ENCODE assay signal across 8 cellular contexts in the genomic region with DNA sequence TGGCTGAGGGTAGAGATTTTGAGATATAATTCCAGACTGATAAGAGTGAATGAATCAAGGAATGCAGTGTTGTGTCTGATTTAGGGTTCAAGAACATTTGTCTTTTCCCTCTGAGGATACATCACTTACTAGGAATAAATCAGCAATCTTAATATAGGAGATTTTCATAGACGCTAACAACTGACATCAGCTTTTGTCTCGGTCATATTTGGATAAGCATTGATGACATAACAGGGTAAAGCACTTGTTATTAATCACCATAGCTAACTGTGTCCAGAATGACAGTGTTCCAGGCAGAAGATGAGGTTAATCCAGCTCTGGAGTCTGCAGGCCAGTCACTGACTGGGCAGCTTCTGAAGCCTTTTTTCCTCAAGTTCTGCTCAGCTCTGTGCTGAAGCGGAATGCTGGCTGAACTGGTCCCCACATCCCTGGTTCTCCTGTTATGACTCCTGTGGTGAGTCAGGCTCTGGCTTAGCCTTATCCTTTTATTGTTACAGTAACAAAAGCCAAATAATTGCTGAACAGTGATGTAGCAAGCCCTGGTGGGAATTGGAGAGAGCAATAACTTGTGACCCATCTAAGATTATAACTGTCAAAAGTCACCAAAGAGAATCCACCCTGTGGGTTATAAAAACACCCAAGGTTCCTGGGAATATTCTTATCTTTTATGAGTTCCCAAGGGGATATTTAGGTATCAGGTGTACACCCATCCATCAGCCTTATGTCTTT. TPM values are rescaled to one million over a fixed set of nuclear protein-coding genes. Genes with fewer than 3 reads are reported as not detected.
DNase-seq lines count a peak whose midpoint lies in the region; ATAC-seq, FAIRE-seq and TF ChIP-seq lines count a peak whose summit lies in the region.

No MANE protein-coding gene starts in this region.

- H3K27me3 ChIP-seq in GM12878 (replicated peaks in 1 of 2; ENCODE audit: control insufficient read depth in 2 of 2, insufficient read depth in 2 of 2, low read length in 1 of 2) (no peaks in the 10 kb centered on the region; a peak in 1 of 4 replicates), layer of hippocampus (ENCODE audit: control insufficient read depth, insufficient read depth, low read length) (no peaks in the 10 kb centered on the region)

- H3K9me3 ChIP-seq in GM12878 (replicated peaks; ENCODE audit: control insufficient read depth, insufficient read depth, low read length): no peaks in the 10 kb centered on the region; the same call in 2 of the 3 replicates

- ATAC-seq in GM12878 (peak; percentile 50), HG03520 (IDR thresholded peaks at IDR 0.05; ENCODE audit: unreplicated experiment) (no peak)

- no peak for TF ChIP-seq POLR2A in GM12878 (IDR thresholded peaks at IDR 0.05; ENCODE audit: low read depth, low read length)

- peak overlapping the region; percentile 67 for H3K9ac ChIP-seq in GM12878 (ENCODE audit: control insufficient read depth, insufficient read depth, low read length)

- peak in 1 of 2 experiments; percentile 2; a peak in 1 of 4 replicates for TF ChIP-seq EP300 in GM12878 (IDR thresholded peaks at IDR 0.05; ENCODE audit: borderline replicate concordance in 1 of 2, control insufficient read depth in 1 of 2, low read depth in 2 of 2, low read length in 2 of 2)

- 33% methylated on average over 3 of the region's 3 CpGs for WGBS in GM12878 (ENCODE audit: insufficient coverage, insufficient replicate concordance, low lambda C conversion rate, missing lambda C conversion rate)

- H3K9me3 Mint-ChIP-seq in Calu3 (ENCODE audit: low read depth, unreplicated experiment): no peaks in the 10 kb centered on the region

- in situ Hi-C loops in GM12878 (cut with MboI): no loop called here

- no peak for TF ChIP-seq RAD21 in GM12878 (IDR thresholded peaks at IDR 0.05; ENCODE audit: insufficient read depth, low read depth, low read length)

- H3K27ac Mint-ChIP-seq in Calu3 (ENCODE audit: unreplicated experiment): peak overlapping the region; percentile 97

- H3K4me3 ChIP-seq in GM12878: no peak overlapping the region; the same call in 1 of the 2 replicates

- no peak overlapping the region for H2AFZ ChIP-seq in GM12878 (ENCODE audit: control insufficient read depth, low read depth, low read length)

- peaks cover 40% of the 10 kb centered on the region for H3K36me3 Mint-ChIP-seq in Calu3 (ENCODE audit: insufficient read depth, unreplicated experiment)

- DNase-seq in Calu3 (peak; percentile 53), HS-5 (ENCODE audit: low read depth) (peak; percentile 81), GM12878 (ENCODE audit: low read depth, low spot score) (no peak), stromal cell of bone marrow (ENCODE audit: low read depth) (peak; percentile 99), D721Med (ENCODE audit: insufficient read length, low spot score) (no peak), inferior parietal cortex (ENCODE audit: extremely low spot score) (no peak)

- POLR2A ChIA-PET in GM12878 (lab: Charles Lee): interaction anchor here (0.5 to 4.8 kb wide), 10 partner anchors 11 to 977 kb away, joined by 3 to 52 read pairs (median 6); no protein-coding TSS in a partner anchor

- SMC1A ChIA-PET in GM12878 (lab: Charles Lee; ENCODE audit: uncharacterized antibody, unreplicated experiment): interaction anchor here (0.7 to 16.0 kb wide), 23 partner anchors 10 to 349 kb away, joined by 3 to 291 read pairs (median 4); partner anchors contain the start of gene PPID

- CTCF ChIA-PET in Calu3 (lab: Charles Lee) (interaction anchor here (1.8 to 2.3 kb wide), 3 partner anchors 16 to 32 kb away, joined by 5 to 10 read pairs (median 7); no protein-coding TSS in a partner anchor), GM12878 (lab: Yijun Ruan, JAX) (interaction anchor here (0.8 to 3.1 kb wide), 20 partner anchors 9 to 368 kb away, joined by 3 to 22 read pairs (median 6); no protein-coding TSS in a partner anchor)

- intact Hi-C loops in Calu3 (cut with micrococcal nuclease; ENCODE audit: unreplicated experiment) (loop anchor here (1.0 to 5.0 kb wide), 3 partner anchors 15 to 37 kb away; no protein-coding TSS in a partner anchor), GM12878 (cut with micrococcal nuclease; ENCODE audit: unreplicated experiment) (no loop called here)

- no peaks in the 10 kb centered on the region for H3K36me3 ChIP-seq in GM12878 (ENCODE audit: control insufficient read depth in 2 of 2, insufficient read depth in 2 of 2, low read length in 1 of 2)

- peaks cover 30% of the 10 kb centered on the region for H3K4me1 ChIP-seq in GM12878 (ENCODE audit: control insufficient read depth, insufficient read depth, low read length)

- BruUV-seq in Calu3 (replicated peaks; lab: Mats Ljungman, UMichigan) (TSS peak; percentile 35), GM12878 (replicated peaks; lab: Mats Ljungman, UMichigan) (TSS peak; percentile 79)

- no peak for FAIRE-seq in GM12878 (lab: Jason Lieb, UNC)
- FAIRE-seq in D721Med (lab: Jason Lieb, UNC): no peak

- peak overlapping the region; percentile 43 for H3K27ac ChIP-seq in GM12878 (ENCODE audit: control insufficient read depth, insufficient read depth)
- peak overlapping the region; percentile 8 for H3K27ac ChIP-seq in layer of hippocampus (ENCODE audit: low read depth, low read length)

- H3K4me3 Mint-ChIP-seq in Calu3 (ENCODE audit: low read depth, unreplicated experiment): peak overlapping the region; percentile 58

- peak overlapping the region; percentile 89 for H3K4me2 ChIP-seq in GM12878 (ENCODE audit: control insufficient read depth, insufficient read depth)

- no peaks in the 10 kb centered on the region for H4K20me1 ChIP-seq in GM12878 (ENCODE audit: control insufficient read depth, insufficient read depth)

- H3K27me3 Mint-ChIP-seq in Calu3 (ENCODE audit: unreplicated experiment): no peaks in the 10 kb centered on the region

- no peak for TF ChIP-seq CTCF in Calu3 (IDR thresholded peaks at IDR 0.05; ENCODE audit: unreplicated experiment)
- no peak for TF ChIP-seq CTCF in GM12878 (IDR thresholded peaks at IDR 0.05 in 2 of 3, conservative IDR thresholded peaks at IDR 0.05 in 1 of 3; ENCODE audit: control insufficient read depth in 2 of 3, extremely low read depth in 1 of 3, insufficient read depth in 1 of 3, low read depth in 3 of 3, low read length in 3 of 3)
- no peak for TF ChIP-seq CTCF in D721Med (IDR thresholded peaks at IDR 0.05; ENCODE audit: insufficient read depth, missing control alignments)

- peaks cover 7% of the 10 kb centered on the region for H3K79me2 ChIP-seq in GM12878 (ENCODE audit: control insufficient read depth, insufficient read depth, low read length)

- H3K4me1 Mint-ChIP-seq in Calu3 (ENCODE audit: low read depth, unreplicated experiment): peaks cover 74% of the 10 kb centered on the region

- RAD21 ChIA-PET in GM12878 (lab: Charles Lee; ENCODE audit: unreplicated experiment): interaction anchor here (0.8 to 4.2 kb wide), 20 partner anchors 8 to 396 kb away, joined by 3 to 42 read pairs (median 10); partner anchors contain the start of gene FNIP2

TF ChIP-seq in GM12878, 131 proteins besides CTCF, POLR2A, EP300 and RAD21 (continues in another document):
- TF ChIP-seq, protein P1, sequence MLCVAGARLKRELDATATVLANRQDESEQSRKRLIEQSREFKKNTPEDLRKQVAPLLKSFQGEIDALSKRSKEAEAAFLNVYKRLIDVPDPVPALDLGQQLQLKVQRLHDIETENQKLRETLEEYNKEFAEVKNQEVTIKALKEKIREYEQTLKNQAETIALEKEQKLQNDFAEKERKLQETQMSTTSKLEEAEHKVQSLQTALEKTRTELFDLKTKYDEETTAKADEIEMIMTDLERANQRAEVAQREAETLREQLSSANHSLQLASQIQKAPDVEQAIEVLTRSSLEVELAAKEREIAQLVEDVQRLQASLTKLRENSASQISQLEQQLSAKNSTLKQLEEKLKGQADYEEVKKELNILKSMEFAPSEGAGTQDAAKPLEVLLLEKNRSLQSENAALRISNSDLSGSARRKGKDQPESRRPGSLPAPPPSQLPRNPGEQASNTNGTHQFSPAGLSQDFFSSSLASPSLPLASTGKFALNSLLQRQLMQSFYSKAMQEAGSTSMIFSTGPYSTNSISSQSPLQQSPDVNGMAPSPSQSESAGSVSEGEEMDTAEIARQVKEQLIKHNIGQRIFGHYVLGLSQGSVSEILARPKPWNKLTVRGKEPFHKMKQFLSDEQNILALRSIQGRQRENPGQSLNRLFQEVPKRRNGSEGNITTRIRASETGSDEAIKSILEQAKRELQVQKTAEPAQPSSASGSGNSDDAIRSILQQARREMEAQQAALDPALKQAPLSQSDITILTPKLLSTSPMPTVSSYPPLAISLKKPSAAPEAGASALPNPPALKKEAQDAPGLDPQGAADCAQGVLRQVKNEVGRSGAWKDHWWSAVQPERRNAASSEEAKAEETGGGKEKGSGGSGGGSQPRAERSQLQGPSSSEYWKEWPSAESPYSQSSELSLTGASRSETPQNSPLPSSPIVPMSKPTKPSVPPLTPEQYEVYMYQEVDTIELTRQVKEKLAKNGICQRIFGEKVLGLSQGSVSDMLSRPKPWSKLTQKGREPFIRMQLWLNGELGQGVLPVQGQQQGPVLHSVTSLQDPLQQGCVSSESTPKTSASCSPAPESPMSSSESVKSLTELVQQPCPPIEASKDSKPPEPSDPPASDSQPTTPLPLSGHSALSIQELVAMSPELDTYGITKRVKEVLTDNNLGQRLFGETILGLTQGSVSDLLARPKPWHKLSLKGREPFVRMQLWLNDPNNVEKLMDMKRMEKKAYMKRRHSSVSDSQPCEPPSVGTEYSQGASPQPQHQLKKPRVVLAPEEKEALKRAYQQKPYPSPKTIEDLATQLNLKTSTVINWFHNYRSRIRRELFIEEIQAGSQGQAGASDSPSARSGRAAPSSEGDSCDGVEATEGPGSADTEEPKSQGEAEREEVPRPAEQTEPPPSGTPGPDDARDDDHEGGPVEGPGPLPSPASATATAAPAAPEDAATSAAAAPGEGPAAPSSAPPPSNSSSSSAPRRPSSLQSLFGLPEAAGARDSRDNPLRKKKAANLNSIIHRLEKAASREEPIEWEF (IDR thresholded peaks at IDR 0.05; ENCODE audit: insufficient replicate concordance, low read depth, low read length): peak; percentile 58

RNA-seq across cellular contexts. Expression of gene FNIP2, which starts 41.8 kb away (rescaled TPM):
- total RNA-seq in Calu3 (2022): 35.3 and 38.7 TPM in 2 replicates
- total RNA-seq in GM12878 (2013; cell fraction: nucleolus; rRNA removed): 7.1 and 7.9 TPM in 2 replicates
- 0.17 and 0.22 TPM in 2 replicates for total RNA-seq in GM12878 (2014; rRNA removed)
- total RNA-seq in GM12878 (2014; rRNA removed; fragmentation: Illumina TruSeq; extraction: Trizol): 0.23 and 0.27 TPM in 2 replicates
- total RNA-seq in GM12878 (2021): 0.32 and 0.38 TPM in 2 replicates
- 0.92 TPM for polyA plus RNA-seq in GM12878 (2011; ENCODE audit: low read depth)
- 0.32 and 0.38 TPM in 2 replicates for polyA plus RNA-seq in GM12878 (2011; rRNA removed)
- 0.25 TPM in 2 replicates for polyA plus RNA-seq in GM12878 (2011; cell fraction: cytosol; rRNA removed)
- 0.21 and 0.23 TPM in 2 replicates for polyA plus RNA-seq in GM12878 (2011; cell fraction: nucleus; rRNA removed)
- 1.8 and 2.2 TPM in 2 replicates for polyA plus RNA-seq in GM12878 (2012)
- polyA plus RNA-seq in GM12878 (2014; fragmentation: Illumina TruSeq; extraction: Trizol): 0.11 and 0.12 TPM in 2 replicates
- under 1 TPM; 0.03 to 0.04 TPM for polyA plus RNA-seq in GM12878 (2014; fragmentation: Nextera tagmentation; extraction: Ambion mirVana)
- 0.06 and 0.20 TPM in 2 replicates for polyA plus RNA-seq in GM12878 (2014; rRNA removed)
- polyA plus RNA-seq in GM12878 (2016; fragmentation: Nextera tagmentation; extraction: Ambion mirVana): under 1 TPM; 0.12 to 0.13 TPM
- 0.57 and 1.8 TPM in 2 replicates for polyA minus RNA-seq in GM12878 (2011; rRNA and poly(A)+ RNA removed)
- 0.13 and 0.31 TPM in 2 replicates for polyA minus RNA-seq in GM12878 (2011; cell fraction: cytosol; rRNA and poly(A)+ RNA removed)
- polyA minus RNA-seq in GM12878 (2011; cell fraction: nucleus; rRNA and poly(A)+ RNA removed): 0.36 and 0.86 TPM in 2 replicates

Comparison
In these comparisons a context has a peak if more than half of its experiments do, and no peak if none do; other contexts are left out.
1. DNase-seq: peak in Calu3 (single experiment), HS-5 (single experiment) and stromal cell of bone marrow (single experiment); none in GM12878 (single experiment), D721Med (single experiment) and inferior parietal cortex (single experiment).